7 cellular contexts compared by ENCODE assay signal in genomic region chr12:68727776-68728175, GRCh38.
"Had no signal": no experiment of that assay in that cellular context is flagged by ENCODE, and none has a peak within 500 bp of the region (broad histone marks: within the 10 kb centered on the region; RNA-seq: fewer than 3 reads in every experiment).

No MANE protein-coding gene starts in this region.

- H3K4me3 Mint-ChIP-seq: GM23338, H9, HFFc6 had no signal

- H3K4me1 Mint-ChIP-seq: GM23338, H9 had no signal

- H3K4me3 ChIP-seq: GM23248, GM23338 had no signal

- H3K27ac Mint-ChIP-seq: GM23338, H9, HFFc6 had no signal

- DNase-seq: GM23248, GOT3, H7, H9, HCEC 1CT, HFFc6 had no signal

- H3K9me3 Mint-ChIP-seq: GM23338, H9, HFFc6 had no signal
